ENCODE assay signal across 9 cellular contexts in genomic region chr5:110590187-110590586, GRCh38.
DNase-seq lines count a peak whose midpoint lies in the region; ATAC-seq and TF ChIP-seq lines count a peak whose summit lies in the region.
"Had no signal": no experiment of that assay in that cellular context is flagged by ENCODE, and none has a peak within 500 bp of the region (broad histone marks: within the 10 kb centered on the region; RNA-seq: fewer than 3 reads in every experiment).

No MANE protein-coding gene starts in this region.

- intact Hi-C loops in right lobe of liver (cut with DNase I): no loop called here

- H3K27me3 ChIP-seq in SU-DHL-6 (ENCODE audit: low read length): no peaks in the 10 kb centered on the region
- H3K27me3 ChIP-seq in right lobe of liver: no peaks in the 10 kb centered on the region
- H3K27me3 ChIP-seq: SJSA1 had no signal

- H4K20me1 ChIP-seq in SU-DHL-6 (ENCODE audit: low read depth, low read length): no peaks in the 10 kb centered on the region

- no peaks in the 10 kb centered on the region for H3K79me2 ChIP-seq in SU-DHL-6 (ENCODE audit: insufficient read depth, low read length)

- no peak overlapping the region for H3K4me2 ChIP-seq in SU-DHL-6 (ENCODE audit: low read depth, low read length, poor library complexity, severe bottlenecking)

- H3K36me3 ChIP-seq in SU-DHL-6 (ENCODE audit: low read length): no peaks in the 10 kb centered on the region
- no peaks in the 10 kb centered on the region for H3K36me3 ChIP-seq in right lobe of liver
- H3K36me3 ChIP-seq: SJSA1 had no signal

- H3F3A ChIP-seq in SU-DHL-6 (ENCODE audit: insufficient read depth): no peaks in the 10 kb centered on the region

- no peaks in the 10 kb centered on the region for H3K9me3 ChIP-seq in SU-DHL-6 (ENCODE audit: insufficient read depth, low read length)
- no peaks in the 10 kb centered on the region for H3K9me3 ChIP-seq in right lobe of liver
- H3K9me3 ChIP-seq: SJSA1 had no signal

- DNase-seq in GM13977 (ENCODE audit: low spot score) (no peak), right lobe of liver (no peak), ecto neural progenitor cell (ENCODE audit: low spot score) (no peak), omental fat pad (ENCODE audit: low spot score) (no peak)
- DNase-seq in stimulated activated CD4-positive, alpha-beta T cell treated with anti-CD3 and anti-CD28 coated beads, Interleukin-4, amount 100 ng/mL, for 24 hours: no peak

- H3K27ac ChIP-seq in SU-DHL-6 (ENCODE audit: low read depth, low read length) (no peak overlapping the region), right lobe of liver (no peak overlapping the region)
- H3K27ac ChIP-seq: SJSA1 had no signal

- peak; percentile 71 for ATAC-seq in HG02884 (IDR thresholded peaks at IDR 0.05; ENCODE audit: unreplicated experiment)
- ATAC-seq in right lobe of liver: peak; percentile 78 to 86 (median 80)
- no peak for ATAC-seq in HG02840 (IDR thresholded peaks at IDR 0.05; ENCODE audit: low FRiP score, unreplicated experiment)
- no peak for ATAC-seq in omental fat pad (ENCODE audit: low FRiP score)

- H3K9me2 ChIP-seq in SU-DHL-6 (replicated peaks; ENCODE audit: insufficient read depth, low read length): no peaks in the 10 kb centered on the region

- peaks cover 0 to 7% (median 0%) of the 10 kb centered on the region in 4 donors for H3K4me1 ChIP-seq in right lobe of liver
- H3K4me1 ChIP-seq: SJSA1 had no signal

- 6% methylated on average over 2 of the region's 2 CpGs for WGBS in right lobe of liver (ENCODE audit: insufficient coverage, low coverage, low lambda C conversion rate, missing lambda C conversion rate)

- H2AFZ ChIP-seq in SU-DHL-6 (ENCODE audit: low read depth, low read length, severe bottlenecking): no peak overlapping the region

- in situ Hi-C loops in GM13977 (cut with MboI; ENCODE audit: low pct_unique_long_range_greater_than_20kb, low sequenced_read_pairs, unreplicated experiment): no loop called here

- no peak for TF ChIP-seq POLR2A in right lobe of liver (IDR thresholded peaks at IDR 0.05)

- peak; percentile 37 for TF ChIP-seq CTCF in GM13977 (IDR thresholded peaks at IDR 0.05; ENCODE audit: extremely low read depth, insufficient read depth, missing control alignments)
- peak; percentile 15 for TF ChIP-seq CTCF in SU-DHL-6 (IDR thresholded peaks at IDR 0.05; ENCODE audit: insufficient read depth, low read length, poor library complexity, severe bottlenecking)
- TF ChIP-seq CTCF in right lobe of liver (IDR thresholded peaks at IDR 0.05): peak; percentile 31 to 66 (median 50)
- TF ChIP-seq CTCF in omental fat pad (IDR thresholded peaks at IDR 0.05): no peak

- H3K9ac ChIP-seq in SU-DHL-6 (ENCODE audit: low read length): no peak overlapping the region

- H3K4me3 ChIP-seq in SU-DHL-6 (ENCODE audit: insufficient read depth, low read length, poor library complexity, severe bottlenecking): no peak overlapping the region
- no peak overlapping the region for H3K4me3 ChIP-seq in right lobe of liver
- H3K4me3 ChIP-seq: SJSA1 had no signal

Comparison
In these comparisons a context has a peak if more than half of its experiments do, and no peak if none do; other contexts are left out.
1. CTCF ChIP-seq: peak in GM13977 (single experiment), SU-DHL-6 (single experiment) and right lobe of liver (4 of 4); none in omental fat pad (0 of 3).
2. ATAC-seq: peak in HG02884 (single experiment) and right lobe of liver (4 of 4); none in HG02840 (single experiment) and omental fat pad (single experiment).